ENCODE assay signal across 1 cellular context in genomic region chr1:94068831-94069648, GRCh38.
A peak's percentile ranks its signal among the peaks of the same experiment; 100 is the strongest.
TF ChIP-seq lines count a peak whose summit lies in the region.

No MANE protein-coding gene starts in this region.

TF ChIP-seq in HepG2, 621 proteins besides CTCF, POLR2A, EP300 and RAD21 (continued from another document and continues in another):
- peak; percentile 54; the same call in 1 of the 2 replicates for TF ChIP-seq IKZF5 (CRISPR knock-in tag; IDR thresholded peaks at IDR 0.05)
- no peak for TF ChIP-seq ZNF251 (CRISPR knock-in tag; IDR thresholded peaks at IDR 0.05)
- TF ChIP-seq ZNF687 (CRISPR knock-in tag; IDR thresholded peaks at IDR 0.05) = peak; percentile 14; the same call in 1 of the 2 replicates
- no peak for TF ChIP-seq ZNF629 (CRISPR knock-in tag; conservative IDR thresholded peaks at IDR 0.05)
- no peak for TF ChIP-seq KIAA2018 (CRISPR knock-in tag; IDR thresholded peaks at IDR 0.05; ENCODE audit: borderline replicate concordance)
- TF ChIP-seq PCBP2 (optimal IDR thresholded peaks at IDR 0.05; ENCODE audit: low read depth, low read length, poor library complexity, severe bottlenecking) = no peak
- no peak for TF ChIP-seq SNRNP70 (IDR thresholded peaks at IDR 0.05; ENCODE audit: low read depth, low read length)
- peak; percentile 65; the same call in 1 of the 2 replicates for TF ChIP-seq ERF (CRISPR knock-in tag; IDR thresholded peaks at IDR 0.05)
- no peak for TF ChIP-seq FOXP1 (IDR thresholded peaks at IDR 0.05)
- TF ChIP-seq FOXP1 (CRISPR knock-in tag; IDR thresholded peaks at IDR 0.05) = peak; percentile 64
- TF ChIP-seq NCOA1 (CRISPR knock-in tag; IDR thresholded peaks at IDR 0.05) = no peak
- TF ChIP-seq CHD2 (IDR thresholded peaks at IDR 0.05; ENCODE audit: low read depth, low read length) = no peak
- no peak for TF ChIP-seq E2F5 (CRISPR knock-in tag; conservative IDR thresholded peaks at IDR 0.05)
- TF ChIP-seq ZSCAN9 (CRISPR knock-in tag; IDR thresholded peaks at IDR 0.05; ENCODE audit: borderline replicate concordance) = no peak
- TF ChIP-seq MYNN (CRISPR knock-in tag; IDR thresholded peaks at IDR 0.05; ENCODE audit: low read depth) = no peak
- 0 out of 2 replicates have a peak, but pooled peaks have one; percentile 34 for TF ChIP-seq NFKBIZ (CRISPR knock-in tag; IDR thresholded peaks at IDR 0.05)
- TF ChIP-seq HOMEZ (CRISPR knock-in tag; IDR thresholded peaks at IDR 0.05; ENCODE audit: low read depth) = 0 out of 2 replicates have a peak, but pooled peaks have one; percentile 35
- no peak for TF ChIP-seq DZIP1 (CRISPR knock-in tag; IDR thresholded peaks at IDR 0.05)
- TF ChIP-seq NCOA5 (CRISPR knock-in tag; IDR thresholded peaks at IDR 0.05) = no peak
- no peak for TF ChIP-seq BATF2 (CRISPR knock-in tag; IDR thresholded peaks at IDR 0.05)
- no peak for TF ChIP-seq ZNF597 (CRISPR knock-in tag; IDR thresholded peaks at IDR 0.05)
- TF ChIP-seq ZBTB42 (CRISPR knock-in tag; IDR thresholded peaks at IDR 0.05) = 0 out of 2 replicates have a peak, but pooled peaks have one; percentile 77
- no peak for TF ChIP-seq TCF7L2 (IDR thresholded peaks at IDR 0.05; ENCODE audit: low read depth, low read length)
- no peak for TF ChIP-seq ZBTB49 (CRISPR knock-in tag; IDR thresholded peaks at IDR 0.05; ENCODE audit: borderline replicate concordance)
- no peak for TF ChIP-seq SATB2 (CRISPR knock-in tag; IDR thresholded peaks at IDR 0.05)
- no peak for TF ChIP-seq ZNF788 (CRISPR knock-in tag; IDR thresholded peaks at IDR 0.05; ENCODE audit: borderline replicate concordance)
- TF ChIP-seq EEA1 (CRISPR knock-in tag; IDR thresholded peaks at IDR 0.05; ENCODE audit: borderline replicate concordance) = no peak
- TF ChIP-seq SP5 (CRISPR knock-in tag; IDR thresholded peaks at IDR 0.05; ENCODE audit: borderline replicate concordance, low read depth) = no peak
- peak; percentile 39; the same call in 1 of the 2 replicates for TF ChIP-seq ZNF331 (CRISPR knock-in tag; IDR thresholded peaks at IDR 0.05)
- TF ChIP-seq IKZF1 (IDR thresholded peaks at IDR 0.05) = no peak
- TF ChIP-seq HNRNPK (IDR thresholded peaks at IDR 0.05; ENCODE audit: low read depth, low read length, poor library complexity, severe bottlenecking) = no peak
